Comparison of ENCODE assay signal across 14 cellular contexts in genomic region chr7:115094163-115094562, GRCh38.
DNase-seq lines count a peak whose midpoint lies in the region; ATAC-seq and TF ChIP-seq lines count a peak whose summit lies in the region.
"Had no signal": no experiment of that assay in that cellular context is flagged by ENCODE, and none has a peak within 500 bp of the region (broad histone marks: within the 10 kb centered on the region; RNA-seq: fewer than 3 reads in every experiment).

No MANE protein-coding gene starts in this region.

- no peak overlapping the region for H3K4me3 ChIP-seq in AG10803 (ENCODE audit: low read length)
- H3K4me3 ChIP-seq in choroid plexus epithelial cell (ENCODE audit: low read depth, low read length) = no peak overlapping the region
- H3K4me3 ChIP-seq in foreskin fibroblast (ENCODE audit: low read depth in 1 of 2, low read length in 2 of 2) = no peak overlapping the region

- DNase-seq in AG10803 (ENCODE audit: low read depth) = peak; percentile 25
- peak; percentile 84 for DNase-seq in LHCN-M2 (ENCODE audit: low read depth)
- peak; percentile 75 for DNase-seq in choroid plexus epithelial cell (ENCODE audit: low read depth)
- DNase-seq in foreskin fibroblast = peak; percentile 50 to 67
- no peak for DNase-seq in stimulated activated naive CD4-positive, alpha-beta T cell (lab: John Stamatoyannopoulos, UW)
- DNase-seq in activated effector memory CD4-positive, alpha-beta T cell treated with anti-CD3 and anti-CD28 coated beads, Interleukin-2, amount 50 U/mL, for 16 hours = no peak
- DNase-seq in T-helper 9 cell = no peak
- DNase-seq: Karpas-422, NCI-H1417 treated with DMSO at 0.1 percent for 48 hours, NCI-H2081, NCI-H526, OCI-M1 had no signal

- TF ChIP-seq CTCF in AG10803 (conservative IDR thresholded peaks at IDR 0.05; ENCODE audit: low read length) (no peak), choroid plexus epithelial cell (conservative IDR thresholded peaks at IDR 0.05; ENCODE audit: low read depth, low read length) (no peak), foreskin fibroblast (IDR thresholded peaks at IDR 0.05; ENCODE audit: low read depth, low read length) (no peak)

- no peak for ATAC-seq in GM21515 (IDR thresholded peaks at IDR 0.05; ENCODE audit: unreplicated experiment)
- ATAC-seq: HepG2 had no signal

Comparison
In these comparisons a context has a peak if more than half of its experiments do, and no peak if none do; other contexts are left out.
1. DNase-seq: peak in AG10803 (single experiment), LHCN-M2 (single experiment), choroid plexus epithelial cell (single experiment) and foreskin fibroblast (2 of 2); none in stimulated activated naive CD4-positive, alpha-beta T cell (0 of 6), activated effector memory CD4-positive, alpha-beta T cell treated with anti-CD3 and anti-CD28 coated beads, Interleukin-2, amount 50 U/mL, for 16 hours (single experiment) and T-helper 9 cell (single experiment).